ENCODE assay signal across 22 cellular contexts in the genomic region with DNA sequence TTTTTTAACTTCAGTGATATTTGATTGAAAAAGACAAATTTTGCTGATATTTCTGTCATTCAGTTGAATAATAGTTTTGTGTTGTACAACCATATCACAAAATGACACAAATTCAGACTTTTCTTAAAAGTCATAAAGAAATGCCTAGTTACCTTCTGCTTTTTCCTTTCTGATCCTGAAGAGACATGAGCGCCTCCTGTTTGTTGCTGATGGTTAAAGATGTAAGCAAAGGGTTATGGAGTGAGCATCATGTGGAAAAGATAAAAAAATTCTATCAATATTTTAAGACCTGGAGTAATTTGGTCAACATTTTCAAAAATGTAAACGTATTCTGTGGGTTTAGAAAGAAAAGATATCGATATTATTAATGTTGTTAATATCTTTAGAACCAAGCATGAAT.
"Had no signal": no experiment of that assay in that cellular context is flagged by ENCODE, and none has a peak within 500 bp of the region (broad histone marks: within the 10 kb centered on the region; RNA-seq: fewer than 3 reads in every experiment).

No MANE protein-coding gene starts in this region.

- H3K36me3 Mint-ChIP-seq: natural killer cell treated with Interleukin-12 subunit alpha and Interleukin-12 subunit beta and Interleukin-15 and Interleukin-18, amount 100 ng/mL, for 72 hours had no signal

- H3K27me3 Mint-ChIP-seq: activated B cell treated with CpG ODN at 0.5 μM for 24 hours; activated CD4-positive, alpha-beta T cell treated with anti-CD3 and anti-CD28 coated beads for 36 hours; natural killer cell treated with Interleukin-12 subunit alpha and Interleukin-12 subunit beta and Interleukin-15 and Interleukin-18, amount 100 ng/mL, for 72 hours; stimulated activated naive CD8-positive, alpha-beta T cell treated with anti-CD3 and anti-CD28 coated beads, Interleukin-15, amount 100 ng/mL, for 72 hours had no signal

- ATAC-seq: activated CD4-positive, alpha-beta T cell treated with anti-CD3 and anti-CD28 coated beads for 36 hours; activated T-cell treated with anti-CD3 and anti-CD28 coated beads, Interleukin-2, amount 50 U/mL, for 4 hours; heart left ventricle; left cardiac atrium; natural killer cell treated with Interleukin-12 subunit alpha and Interleukin-12 subunit beta and Interleukin-15 and Interleukin-18, amount 100 ng/mL, for 72 hours; pancreas; psoas muscle; stimulated activated naive CD8-positive, alpha-beta T cell treated with anti-CD3 and anti-CD28 coated beads, Interleukin-15, amount 100 ng/mL, for 72 hours had no signal

- H3K4me1 Mint-ChIP-seq: activated B cell treated with CpG ODN at 0.5 μM for 24 hours; activated CD4-positive, alpha-beta T cell treated with anti-CD3 and anti-CD28 coated beads for 36 hours; stimulated activated naive CD8-positive, alpha-beta T cell treated with anti-CD3 and anti-CD28 coated beads, Interleukin-15, amount 100 ng/mL, for 72 hours had no signal

- H3K27ac ChIP-seq: coronary artery, epithelial cell of prostate, heart left ventricle, neutrophil, pancreas, psoas muscle, right atrium auricular region, tibial artery had no signal

- H3K4me1 ChIP-seq: heart left ventricle, pancreas, psoas muscle, right atrium auricular region, tibial artery had no signal

- FAIRE-seq: pancreas, TTC549 had no signal

- H3K36me3 ChIP-seq: heart left ventricle, neutrophil, pancreas, right atrium auricular region, tibial artery had no signal

- H3K4me3 ChIP-seq: coronary artery, heart left ventricle, pancreas, psoas muscle, right atrium auricular region, tibial artery had no signal

- H3K4me3 Mint-ChIP-seq: activated B cell treated with CpG ODN at 0.5 μM for 24 hours; activated CD4-positive, alpha-beta T cell treated with anti-CD3 and anti-CD28 coated beads for 36 hours; activated T-cell treated with anti-CD3 and anti-CD28 coated beads, Interleukin-2, amount 50 U/mL, for 4 hours; natural killer cell treated with Interleukin-12 subunit alpha and Interleukin-12 subunit beta and Interleukin-15 and Interleukin-18, amount 100 ng/mL, for 72 hours; stimulated activated naive CD8-positive, alpha-beta T cell treated with anti-CD3 and anti-CD28 coated beads, Interleukin-15, amount 100 ng/mL, for 72 hours had no signal

- H3K9me3 ChIP-seq: heart left ventricle, neutrophil, pancreas, psoas muscle, right atrium auricular region, tibial artery had no signal

- DNase-seq: activated B cell treated with CpG ODN at 0.5 μM for 24 hours; activated CD4-positive, alpha-beta T cell treated with anti-CD3 and anti-CD28 coated beads for 36 hours; activated CD4-positive, alpha-beta T cell treated with anti-CD3 and anti-CD28 coated beads, Interleukin-2, amount 50 U/mL, for 4 hours; activated CD8-positive, alpha-beta memory T cell treated with anti-CD3 and anti-CD28 coated beads, Interleukin-2, amount 50 U/mL, for 48 hours; activated naive CD4-positive, alpha-beta T cell; activated T-cell treated with anti-CD3 and anti-CD28 coated beads, Interleukin-2, amount 50 U/mL, for 4 hours; amygdala; cerebellar nuclear complex; heart left ventricle; islet precursor cell; left cardiac atrium; pancreas; psoas muscle; stimulated activated naive CD8-positive, alpha-beta T cell treated with anti-CD3 and anti-CD28 coated beads, Interleukin-15, amount 100 ng/mL, for 72 hours; tibial artery had no signal

- H3K9me3 Mint-ChIP-seq: activated B cell treated with CpG ODN at 0.5 μM for 24 hours; activated T-cell treated with anti-CD3 and anti-CD28 coated beads, Interleukin-2, amount 50 U/mL, for 4 hours; stimulated activated naive CD8-positive, alpha-beta T cell treated with anti-CD3 and anti-CD28 coated beads, Interleukin-15, amount 100 ng/mL, for 72 hours had no signal

- H3K27me3 ChIP-seq: heart left ventricle, neutrophil, pancreas, right atrium auricular region, tibial artery had no signal

- H3K27ac Mint-ChIP-seq: activated B cell treated with CpG ODN at 0.5 μM for 24 hours; activated CD4-positive, alpha-beta T cell treated with anti-CD3 and anti-CD28 coated beads for 36 hours; activated T-helper 2 cell treated with anti-CD3 and anti-CD28 coated beads, Interferon-gamma antibody, Interleukin-2, Interleukin-4, amounts not matched to agents 10 μg/mL and 5 μg/mL and 100 μg/mL, durations not matched to agents 14 hours and 24 hours and 36 hours; natural killer cell treated with Interleukin-12 subunit alpha and Interleukin-12 subunit beta and Interleukin-15 and Interleukin-18, amount 100 ng/mL, for 72 hours; stimulated activated naive CD8-positive, alpha-beta T cell treated with anti-CD3 and anti-CD28 coated beads, Interleukin-15, amount 100 ng/mL, for 72 hours had no signal
